1 cellular context compared by ENCODE assay signal in genomic region chr3:184380627-184381260, GRCh38.
TF ChIP-seq lines count a peak whose summit lies in the region.

No MANE protein-coding gene starts in this region.

TF ChIP-seq in GM23338, 12 proteins besides CTCF, POLR2A, EP300 and RAD21 (continued from another document):
- TF ChIP-seq, protein P1, sequence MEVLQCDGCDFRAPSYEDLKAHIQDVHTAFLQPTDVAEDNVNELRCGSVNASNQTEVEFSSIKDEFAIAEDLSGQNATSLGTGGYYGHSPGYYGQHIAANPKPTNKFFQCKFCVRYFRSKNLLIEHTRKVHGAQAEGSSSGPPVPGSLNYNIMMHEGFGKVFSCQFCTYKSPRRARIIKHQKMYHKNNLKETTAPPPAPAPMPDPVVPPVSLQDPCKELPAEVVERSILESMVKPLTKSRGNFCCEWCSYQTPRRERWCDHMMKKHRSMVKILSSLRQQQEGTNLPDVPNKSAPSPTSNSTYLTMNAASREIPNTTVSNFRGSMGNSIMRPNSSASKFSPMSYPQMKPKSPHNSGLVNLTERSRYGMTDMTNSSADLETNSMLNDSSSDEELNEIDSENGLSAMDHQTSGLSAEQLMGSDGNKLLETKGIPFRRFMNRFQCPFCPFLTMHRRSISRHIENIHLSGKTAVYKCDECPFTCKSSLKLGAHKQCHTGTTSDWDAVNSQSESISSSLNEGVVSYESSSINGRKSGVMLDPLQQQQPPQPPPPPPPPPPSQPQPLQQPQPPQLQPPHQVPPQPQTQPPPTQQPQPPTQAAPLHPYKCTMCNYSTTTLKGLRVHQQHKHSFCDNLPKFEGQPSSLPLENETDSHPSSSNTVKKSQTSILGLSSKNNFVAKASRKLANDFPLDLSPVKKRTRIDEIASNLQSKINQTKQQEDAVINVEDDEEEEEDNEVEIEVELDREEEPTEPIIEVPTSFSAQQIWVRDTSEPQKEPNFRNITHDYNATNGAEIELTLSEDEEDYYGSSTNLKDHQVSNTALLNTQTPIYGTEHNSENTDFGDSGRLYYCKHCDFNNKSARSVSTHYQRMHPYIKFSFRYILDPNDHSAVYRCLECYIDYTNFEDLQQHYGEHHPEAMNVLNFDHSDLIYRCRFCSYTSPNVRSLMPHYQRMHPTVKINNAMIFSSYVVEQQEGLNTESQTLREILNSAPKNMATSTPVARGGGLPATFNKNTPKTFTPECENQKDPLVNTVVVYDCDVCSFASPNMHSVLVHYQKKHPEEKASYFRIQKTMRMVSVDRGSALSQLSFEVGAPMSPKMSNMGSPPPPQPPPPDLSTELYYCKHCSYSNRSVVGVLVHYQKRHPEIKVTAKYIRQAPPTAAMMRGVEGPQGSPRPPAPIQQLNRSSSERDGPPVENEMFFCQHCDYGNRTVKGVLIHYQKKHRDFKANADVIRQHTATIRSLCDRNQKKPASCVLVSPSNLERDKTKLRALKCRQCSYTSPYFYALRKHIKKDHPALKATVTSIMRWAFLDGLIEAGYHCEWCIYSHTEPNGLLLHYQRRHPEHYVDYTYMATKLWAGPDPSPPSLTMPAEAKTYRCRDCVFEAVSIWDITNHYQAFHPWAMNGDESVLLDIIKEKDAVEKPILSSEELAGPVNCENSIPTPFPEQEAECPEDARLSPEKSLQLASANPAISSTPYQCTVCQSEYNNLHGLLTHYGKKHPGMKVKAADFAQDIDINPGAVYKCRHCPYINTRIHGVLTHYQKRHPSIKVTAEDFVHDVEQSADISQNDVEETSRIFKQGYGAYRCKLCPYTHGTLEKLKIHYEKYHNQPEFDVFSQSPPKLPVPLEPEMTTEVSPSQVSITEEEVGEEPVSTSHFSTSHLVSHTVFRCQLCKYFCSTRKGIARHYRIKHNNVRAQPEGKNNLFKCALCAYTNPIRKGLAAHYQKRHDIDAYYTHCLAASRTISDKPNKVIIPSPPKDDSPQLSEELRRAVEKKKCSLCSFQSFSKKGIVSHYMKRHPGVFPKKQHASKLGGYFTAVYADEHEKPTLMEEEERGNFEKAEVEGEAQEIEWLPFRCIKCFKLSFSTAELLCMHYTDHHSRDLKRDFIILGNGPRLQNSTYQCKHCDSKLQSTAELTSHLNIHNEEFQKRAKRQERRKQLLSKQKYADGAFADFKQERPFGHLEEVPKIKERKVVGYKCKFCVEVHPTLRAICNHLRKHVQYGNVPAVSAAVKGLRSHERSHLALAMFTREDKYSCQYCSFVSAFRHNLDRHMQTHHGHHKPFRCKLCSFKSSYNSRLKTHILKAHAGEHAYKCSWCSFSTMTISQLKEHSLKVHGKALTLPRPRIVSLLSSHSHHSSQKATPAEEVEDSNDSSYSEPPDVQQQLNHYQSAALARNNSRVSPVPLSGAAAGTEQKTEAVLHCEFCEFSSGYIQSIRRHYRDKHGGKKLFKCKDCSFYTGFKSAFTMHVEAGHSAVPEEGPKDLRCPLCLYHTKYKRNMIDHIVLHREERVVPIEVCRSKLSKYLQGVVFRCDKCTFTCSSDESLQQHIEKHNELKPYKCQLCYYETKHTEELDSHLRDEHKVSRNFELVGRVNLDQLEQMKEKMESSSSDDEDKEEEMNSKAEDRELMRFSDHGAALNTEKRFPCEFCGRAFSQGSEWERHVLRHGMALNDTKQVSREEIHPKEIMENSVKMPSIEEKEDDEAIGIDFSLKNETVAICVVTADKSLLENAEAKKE (CRISPR knock-in tag; IDR thresholded peaks at IDR 0.05) = no peak
- peak; percentile 83 for TF ChIP-seq EZH2 (IDR thresholded peaks at IDR 0.05; ENCODE audit: low read depth, unreplicated experiment)
